In the genomic region with DNA sequence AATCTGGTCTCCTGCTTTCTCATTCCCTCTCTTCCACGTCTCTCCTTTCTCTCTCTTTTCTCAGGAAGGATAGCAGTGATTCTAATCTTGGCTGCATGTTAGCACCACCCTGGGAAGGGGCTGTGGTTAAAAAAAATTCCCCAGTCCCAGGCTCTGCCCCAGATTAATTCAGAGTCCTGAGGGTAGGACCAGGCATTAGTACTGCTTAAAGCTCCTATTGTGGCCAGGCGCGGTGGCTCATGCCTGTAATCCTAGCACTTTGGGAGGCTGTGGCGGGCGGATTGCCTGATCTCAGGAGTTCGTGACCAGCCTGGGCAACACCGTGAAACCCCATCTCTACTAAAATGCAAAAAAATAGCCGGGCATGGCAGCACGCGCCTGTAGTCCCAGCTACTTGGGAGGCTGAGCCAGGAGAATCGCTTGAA, we compare ENCODE assay signal across 8 cellular contexts. TPM values are rescaled to one million over a fixed set of nuclear protein-coding genes. Genes with fewer than 3 reads are reported as not detected.
DNase-seq lines count a peak whose midpoint lies in the region; ATAC-seq and TF ChIP-seq lines count a peak whose summit lies in the region.

No MANE protein-coding gene starts in this region.

- DNase-seq in CD14-positive monocyte (ENCODE audit: low spot score) = no peak
- DNase-seq in NCI-H524 treated with DMSO at 0.1 percent for 48 hours (lab: John Stamatoyannopoulos, UW) = peak; percentile 74
- DNase-seq in coronary artery (ENCODE audit: low spot score) = no peak
- no peak for DNase-seq in osteoblast (ENCODE audit: insufficient read length, low spot score, missing footprints)
- DNase-seq in nucleus accumbens (lab: John Stamatoyannopoulos, UW) = no peak
- DNase-seq in NCI-H2196 treated with DMSO at 0.1 percent for 48 hours (lab: John Stamatoyannopoulos, UW; ENCODE audit: unreplicated experiment) = no peak

- no peak for ATAC-seq in HG03442 (IDR thresholded peaks at IDR 0.05; ENCODE audit: unreplicated experiment)
- ATAC-seq in GM21381 (IDR thresholded peaks at IDR 0.05; ENCODE audit: unreplicated experiment) = no peak

- H3K4me3 Mint-ChIP-seq in CD14-positive monocyte = peak overlapping the region; percentile 45 to 77

- H3K36me3 ChIP-seq in osteoblast (ENCODE audit: insufficient read depth, low read length) = no peaks in the 10 kb centered on the region

- peaks cover 37 to 54% (median 44%) of the 10 kb centered on the region in 3 donors for H3K27me3 Mint-ChIP-seq in CD14-positive monocyte (ENCODE audit: low read depth in 3 of 3)

- H3K9me3 Mint-ChIP-seq in CD14-positive monocyte = peaks cover 0 to 2% (median 0%) of the 10 kb centered on the region in 7 donors

- H2AFZ ChIP-seq in osteoblast (ENCODE audit: low read length) = peak overlapping the region; percentile 88

- H3K9me3 ChIP-seq in osteoblast (ENCODE audit: low read depth, low read length) = no peaks in the 10 kb centered on the region

- no peaks in the 10 kb centered on the region for H3K79me2 ChIP-seq in osteoblast (ENCODE audit: insufficient read depth, low read length)

- no peaks in the 10 kb centered on the region for H4K20me1 ChIP-seq in osteoblast (ENCODE audit: insufficient read depth, low read length)

- H3K36me3 Mint-ChIP-seq in CD14-positive monocyte = peaks cover 0 to 4% of the 10 kb centered on the region in 2 donors

- intact Hi-C loops in CD14-positive monocyte (cut with micrococcal nuclease) = loop anchor here (5.0 kb wide), 1 partner anchor 36 kb away; no protein-coding TSS in a partner anchor

- H3K4me3 ChIP-seq in coronary artery (no peak overlapping the region), osteoblast (ENCODE audit: insufficient read depth, low read length) (peak overlapping the region; percentile 59)

- H3K27ac ChIP-seq in coronary artery (peak overlapping the region; percentile 69 to 88), osteoblast (ENCODE audit: low read depth, low read length) (peak overlapping the region; percentile 98)

- TF ChIP-seq CTCF in CD14-positive monocyte (IDR thresholded peaks at IDR 0.05) (no peak), coronary artery (IDR thresholded peaks at IDR 0.05) (no peak), osteoblast (IDR thresholded peaks at IDR 0.05; ENCODE audit: extremely low read depth, low read depth, low read length) (no peak)

- peaks cover 66% of the 10 kb centered on the region for H3K4me1 ChIP-seq in osteoblast (ENCODE audit: insufficient read depth, low read length)

- no peaks in the 10 kb centered on the region for H3K27me3 ChIP-seq in osteoblast (ENCODE audit: insufficient read depth, low read length)

- H3K4me1 Mint-ChIP-seq in CD14-positive monocyte = peaks cover 58% of the 10 kb centered on the region

- H3K27ac Mint-ChIP-seq in CD14-positive monocyte = peak overlapping the region in 4 of 7 donors; percentile 12 to 67 (median 62)

- H3K4me2 ChIP-seq in osteoblast (ENCODE audit: insufficient read depth, low read length) = peak overlapping the region; percentile 87

RNA-seq across cellular contexts. Expression of a gene that starts 35.4 kb away (rescaled TPM):
- 10 to 100 TPM; 11.5 to 15.0 TPM for polyA plus RNA-seq in CD14-positive monocyte
- total RNA-seq in osteoblast = 91.9 and 94.9 TPM in 2 replicates
